9 cellular contexts compared by ENCODE assay signal in genomic region chr4:76896731-76897521, GRCh38. TPM values are rescaled to one million over a fixed set of nuclear protein-coding genes. Genes with fewer than 3 reads are reported as not detected.
A peak's percentile ranks its signal among the peaks of the same experiment; 100 is the strongest.
DNase-seq lines count a peak whose midpoint lies in the region; ATAC-seq and TF ChIP-seq lines count a peak whose summit lies in the region.
"Had no signal": no experiment of that assay in that cellular context is flagged by ENCODE, and none has a peak within 500 bp of the region (broad histone marks: within the 10 kb centered on the region; RNA-seq: fewer than 3 reads in every experiment).

No MANE protein-coding gene starts in this region.

- H3K9me3 Mint-ChIP-seq in activated CD8-positive, alpha-beta T cell treated with anti-CD3 and anti-CD28 coated beads for 36 hours, result no peaks in the 10 kb centered on the region
- peaks cover 7% of the 10 kb centered on the region for H3K9me3 Mint-ChIP-seq in nephron progenitor cell

- TF ChIP-seq EP300 in esophagus muscularis mucosa (IDR thresholded peaks at IDR 0.05), result no peak

- H3K4me1 ChIP-seq in esophagus muscularis mucosa, result peaks cover 4 to 25% (median 20%) of the 10 kb centered on the region in 4 donors

- no peaks in the 10 kb centered on the region for H3K9me3 ChIP-seq in esophagus muscularis mucosa

- no peak for TF ChIP-seq POLR2A in esophagus muscularis mucosa (IDR thresholded peaks at IDR 0.05; ENCODE audit: low read depth)

- no peak overlapping the region for H3K27ac ChIP-seq in esophagus muscularis mucosa (replicated peaks in 1 of 4)

- no peak overlapping the region for H3K27ac Mint-ChIP-seq in activated CD8-positive, alpha-beta T cell treated with anti-CD3 and anti-CD28 coated beads for 36 hours
- no peak overlapping the region for H3K27ac Mint-ChIP-seq in nephron progenitor cell

- intact Hi-C loops in activated CD8-positive, alpha-beta T cell treated with anti-CD3 and anti-CD28 coated beads for 36 hours (cut with micrococcal nuclease), result no loop called here
- intact Hi-C loops in esophagus muscularis mucosa (cut with DNase I), result no loop called here

- no peaks in the 10 kb centered on the region for H3K36me3 ChIP-seq in esophagus muscularis mucosa

- CTCF ChIA-PET in activated CD8-positive, alpha-beta T cell treated with anti-CD3 and anti-CD28 coated beads for 36 hours (lab: Charles Lee), result interaction anchor here (0.9 to 1.3 kb wide), 2 partner anchors 24 to 307 kb away, joined by 3 to 5 read pairs; no protein-coding TSS in a partner anchor

- H3K27me3 Mint-ChIP-seq in activated CD8-positive, alpha-beta T cell treated with anti-CD3 and anti-CD28 coated beads for 36 hours, result peaks cover 35% of the 10 kb centered on the region
- peaks cover 69% of the 10 kb centered on the region for H3K27me3 Mint-ChIP-seq in nephron progenitor cell (ENCODE audit: low read depth, poor library complexity)

- H3K4me3 Mint-ChIP-seq in activated CD8-positive, alpha-beta T cell treated with anti-CD3 and anti-CD28 coated beads for 36 hours, result no peak overlapping the region
- peak overlapping the region; percentile 79 for H3K4me3 Mint-ChIP-seq in nephron progenitor cell

- ATAC-seq in HG03175 (IDR thresholded peaks at IDR 0.05; ENCODE audit: unreplicated experiment) (peak; percentile 38), HG03521 (IDR thresholded peaks at IDR 0.05; ENCODE audit: unreplicated experiment) (no peak), GM21447 (IDR thresholded peaks at IDR 0.05; ENCODE audit: unreplicated experiment) (no peak)
- peak; percentile 49 for ATAC-seq in activated CD8-positive, alpha-beta T cell treated with anti-CD3 and anti-CD28 coated beads for 36 hours

- H3K36me3 Mint-ChIP-seq in activated CD8-positive, alpha-beta T cell treated with anti-CD3 and anti-CD28 coated beads for 36 hours (ENCODE audit: low read depth), result no peaks in the 10 kb centered on the region
- peaks cover 5% of the 10 kb centered on the region for H3K36me3 Mint-ChIP-seq in nephron progenitor cell (ENCODE audit: low read depth)

- peaks cover 7% of the 10 kb centered on the region for H3K4me1 Mint-ChIP-seq in activated CD8-positive, alpha-beta T cell treated with anti-CD3 and anti-CD28 coated beads for 36 hours (ENCODE audit: low read depth)
- H3K4me1 Mint-ChIP-seq in nephron progenitor cell, result peaks cover 34% of the 10 kb centered on the region

- 39% methylated on average over 5 of the region's 76 CpGs for WGBS in esophagus muscularis mucosa

- H3K4me3 ChIP-seq in esophagus muscularis mucosa, result peak overlapping the region; percentile 54 to 64 (median 56)

- no peak for TF ChIP-seq CTCF in activated CD8-positive, alpha-beta T cell treated with anti-CD3 and anti-CD28 coated beads for 36 hours (IDR thresholded peaks at IDR 0.05)
- TF ChIP-seq CTCF in esophagus muscularis mucosa (IDR thresholded peaks at IDR 0.05) (no peak), nephron progenitor cell (IDR thresholded peaks at IDR 0.05) (no peak)

- DNase-seq in DMS 273 (lab: John Stamatoyannopoulos, UW; ENCODE audit: unreplicated experiment), result peak; percentile 65
- DNase-seq in DMS 273 treated with DMSO at 0.1 percent for 48 hours (lab: John Stamatoyannopoulos, UW), result no peak
- DNase-seq in activated CD8-positive, alpha-beta T cell treated with anti-CD3 and anti-CD28 coated beads for 36 hours, result peak; percentile 14
- DNase-seq in esophagus muscularis mucosa (ENCODE audit: extremely low spot score), result no peak
- peak; percentile 65 for DNase-seq in nephron progenitor cell

- POLR2A ChIA-PET in activated CD8-positive, alpha-beta T cell treated with anti-CD3 and anti-CD28 coated beads for 36 hours (lab: Charles Lee), result interaction anchor here (0.7 kb wide), 1 partner anchor 53 kb away, joined by 3 read pairs; the partner anchor contains the start of gene SEPTIN11

- peaks cover 0 to 69% (median 21%) of the 10 kb centered on the region in 4 donors for H3K27me3 ChIP-seq in esophagus muscularis mucosa

RNA-seq across cellular contexts. Expression of gene SOWAHB, which starts 1.0 kb away (rescaled TPM):
- not detected for total RNA-seq in activated CD8-positive, alpha-beta T cell treated with anti-CD3 and anti-CD28 coated beads for 36 hours
- not detected for total RNA-seq in esophagus muscularis mucosa
- total RNA-seq: subcutaneous adipose tissue had no signal

RNA-seq across cellular contexts. Expression of gene SEPTIN11, which starts 52.6 kb away (rescaled TPM):
- total RNA-seq in activated CD8-positive, alpha-beta T cell treated with anti-CD3 and anti-CD28 coated beads for 36 hours, result 10 to 100 TPM; 38.6 to 43.3 TPM
- 100 to 1,000 TPM in 1 of 4 donors, 10 to 100 TPM in 3; 74.1 to 144 (median 86.9) TPM for total RNA-seq in esophagus muscularis mucosa

Comparison
In these comparisons a context has a peak if more than half of its experiments do, and no peak if none do; other contexts are left out.
1. DNase-seq: peak in DMS 273 (single experiment), activated CD8-positive, alpha-beta T cell treated with anti-CD3 and anti-CD28 coated beads for 36 hours (single experiment) and nephron progenitor cell (single experiment); none in DMS 273 treated with DMSO at 0.1 percent for 48 hours (single experiment) and esophagus muscularis mucosa (single experiment).
2. ATAC-seq: peak in HG03175 (single experiment) and activated CD8-positive, alpha-beta T cell treated with anti-CD3 and anti-CD28 coated beads for 36 hours (single experiment); none in HG03521 (single experiment) and GM21447 (single experiment).